Comparison of ENCODE assay signal across 8 cellular contexts in the genomic region with DNA sequence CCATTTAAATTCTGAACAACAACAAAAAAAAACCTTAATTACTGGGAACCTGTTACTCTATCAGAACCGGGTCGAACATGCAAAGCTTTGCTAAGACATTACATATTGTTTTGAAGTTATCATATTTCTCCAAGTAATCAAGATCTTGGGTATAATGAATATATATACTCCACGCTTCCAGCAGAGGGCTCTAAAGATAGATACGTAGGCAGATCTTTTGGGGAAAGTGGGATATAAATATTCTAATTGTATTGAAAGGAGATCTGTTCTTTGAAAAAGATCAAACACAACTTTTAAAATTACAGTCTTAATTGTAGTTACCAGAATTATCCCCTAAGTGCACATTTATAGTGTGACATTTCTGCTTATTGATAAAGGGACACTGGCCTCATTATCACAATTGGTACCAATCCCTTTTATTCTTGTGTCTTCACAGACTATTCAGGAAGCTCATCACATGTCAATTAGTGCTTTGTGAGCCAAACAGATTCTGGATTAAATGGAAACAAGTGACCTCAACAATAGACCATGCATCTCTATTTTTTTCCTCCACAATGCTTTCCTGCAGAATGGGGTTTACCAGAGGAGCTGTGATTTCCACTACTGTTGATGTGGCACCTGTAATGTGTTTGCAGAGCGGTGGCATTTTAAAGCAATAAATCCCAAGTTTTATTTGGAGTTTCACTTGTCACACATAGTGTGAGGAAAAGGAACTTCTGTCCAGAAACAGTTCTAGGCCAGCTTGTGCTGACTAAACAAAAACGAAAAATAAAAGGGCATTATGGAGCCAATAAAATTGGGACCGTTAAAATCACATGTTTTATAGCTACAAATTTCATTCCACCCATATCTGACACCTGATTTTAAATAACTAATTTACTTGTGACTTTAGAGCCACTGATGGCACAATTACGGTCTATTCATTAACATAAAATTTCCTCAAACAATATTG.
A peak's percentile ranks its signal among the peaks of the same experiment; 100 is the strongest.
DNase-seq lines count a peak whose midpoint lies in the region; ATAC-seq and TF ChIP-seq lines count a peak whose summit lies in the region.

No MANE protein-coding gene starts in this region.

- H3K36me3 Mint-ChIP-seq in dendritic cell treated with granulocyte-macrophage colony-stimulating factor and Interleukin-4, amounts not matched to agents 40 ng/mL and 50 ng/mL, for 4 days (ENCODE audit: low read depth) = peaks cover 70% of the 10 kb centered on the region
- no peaks in the 10 kb centered on the region for H3K36me3 Mint-ChIP-seq in osteocyte (ENCODE audit: unreplicated experiment)
- H3K36me3 Mint-ChIP-seq in activated T-helper 17 cell treated with anti-CD3 and anti-CD28 coated beads, Interleukin-2, amount 50 U/mL, for 72 hours (ENCODE audit: low read depth) = no peaks in the 10 kb centered on the region

- H3K4me3 Mint-ChIP-seq in dendritic cell treated with granulocyte-macrophage colony-stimulating factor and Interleukin-4, amounts not matched to agents 40 ng/mL and 50 ng/mL, for 4 days = no peak overlapping the region
- H3K4me3 Mint-ChIP-seq in osteocyte (ENCODE audit: unreplicated experiment) = no peak overlapping the region
- no peak overlapping the region for H3K4me3 Mint-ChIP-seq in activated T-helper 17 cell treated with anti-CD3 and anti-CD28 coated beads, Interleukin-2, amount 50 U/mL, for 72 hours

- intact Hi-C loops in dendritic cell treated with granulocyte-macrophage colony-stimulating factor and Interleukin-4, amounts not matched to agents 40 ng/mL and 50 ng/mL, for 4 days (cut with micrococcal nuclease) = loop anchor here (5.0 kb wide), 3 partner anchors 51 to 356 kb away; a partner anchor contains a TSS

- peak; percentile 71 for TF ChIP-seq CTCF in osteocyte (IDR thresholded peaks at IDR 0.05)

- ATAC-seq in esophagus mucosa (no peak), HG02759 (IDR thresholded peaks at IDR 0.05; ENCODE audit: unreplicated experiment) (no peak)
- no peak for ATAC-seq in activated T-helper 17 cell treated with anti-CD3 and anti-CD28 coated beads, Interleukin-2, amount 50 U/mL, for 72 hours (replicated peaks)

- peaks cover 10% of the 10 kb centered on the region for H3K9me3 Mint-ChIP-seq in dendritic cell treated with granulocyte-macrophage colony-stimulating factor and Interleukin-4, amounts not matched to agents 40 ng/mL and 50 ng/mL, for 4 days
- no peaks in the 10 kb centered on the region for H3K9me3 Mint-ChIP-seq in osteocyte (ENCODE audit: unreplicated experiment)
- H3K9me3 Mint-ChIP-seq in activated T-helper 17 cell treated with anti-CD3 and anti-CD28 coated beads, Interleukin-2, amount 50 U/mL, for 72 hours = no peaks in the 10 kb centered on the region

- peaks cover 47% of the 10 kb centered on the region for H3K4me1 Mint-ChIP-seq in dendritic cell treated with granulocyte-macrophage colony-stimulating factor and Interleukin-4, amounts not matched to agents 40 ng/mL and 50 ng/mL, for 4 days (ENCODE audit: low read depth)
- H3K4me1 Mint-ChIP-seq in osteocyte (ENCODE audit: unreplicated experiment) = no peaks in the 10 kb centered on the region
- no peaks in the 10 kb centered on the region for H3K4me1 Mint-ChIP-seq in activated T-helper 17 cell treated with anti-CD3 and anti-CD28 coated beads, Interleukin-2, amount 50 U/mL, for 72 hours

- H3K27me3 Mint-ChIP-seq in dendritic cell treated with granulocyte-macrophage colony-stimulating factor and Interleukin-4, amounts not matched to agents 40 ng/mL and 50 ng/mL, for 4 days = peaks cover 1% of the 10 kb centered on the region
- H3K27me3 Mint-ChIP-seq in osteocyte (ENCODE audit: unreplicated experiment) = no peaks in the 10 kb centered on the region
- H3K27me3 Mint-ChIP-seq in activated T-helper 17 cell treated with anti-CD3 and anti-CD28 coated beads, Interleukin-2, amount 50 U/mL, for 72 hours = peaks cover 4% of the 10 kb centered on the region

- DNase-seq in SIG-M5 treated with dmso at 0.1 percent for 504 hours (lab: John Stamatoyannopoulos, UW; ENCODE audit: unreplicated experiment) (peak; percentile 15), SIG-M5 (lab: John Stamatoyannopoulos, UW) (no peak), NCI-H748 (lab: John Stamatoyannopoulos, UW; ENCODE audit: unreplicated experiment) (peak; percentile 96), osteocyte (ENCODE audit: extremely low spot score, unreplicated experiment) (no peak)

- peak overlapping the region; percentile 77 for H3K27ac Mint-ChIP-seq in dendritic cell treated with granulocyte-macrophage colony-stimulating factor and Interleukin-4, amounts not matched to agents 40 ng/mL and 50 ng/mL, for 4 days
- no peak overlapping the region for H3K27ac Mint-ChIP-seq in osteocyte (ENCODE audit: unreplicated experiment)
- H3K27ac Mint-ChIP-seq in activated T-helper 17 cell treated with anti-CD3 and anti-CD28 coated beads, Interleukin-2, amount 50 U/mL, for 72 hours = no peak overlapping the region

Comparison
In these comparisons a context has a peak if more than half of its experiments do, and no peak if none do; other contexts are left out.
1. DNase-seq: peak in SIG-M5 treated with dmso at 0.1 percent for 504 hours (single experiment) and NCI-H748 (single experiment); none in SIG-M5 (single experiment) and osteocyte (single experiment).